ENCODE assay signal across 1 cellular context in the genomic region with DNA sequence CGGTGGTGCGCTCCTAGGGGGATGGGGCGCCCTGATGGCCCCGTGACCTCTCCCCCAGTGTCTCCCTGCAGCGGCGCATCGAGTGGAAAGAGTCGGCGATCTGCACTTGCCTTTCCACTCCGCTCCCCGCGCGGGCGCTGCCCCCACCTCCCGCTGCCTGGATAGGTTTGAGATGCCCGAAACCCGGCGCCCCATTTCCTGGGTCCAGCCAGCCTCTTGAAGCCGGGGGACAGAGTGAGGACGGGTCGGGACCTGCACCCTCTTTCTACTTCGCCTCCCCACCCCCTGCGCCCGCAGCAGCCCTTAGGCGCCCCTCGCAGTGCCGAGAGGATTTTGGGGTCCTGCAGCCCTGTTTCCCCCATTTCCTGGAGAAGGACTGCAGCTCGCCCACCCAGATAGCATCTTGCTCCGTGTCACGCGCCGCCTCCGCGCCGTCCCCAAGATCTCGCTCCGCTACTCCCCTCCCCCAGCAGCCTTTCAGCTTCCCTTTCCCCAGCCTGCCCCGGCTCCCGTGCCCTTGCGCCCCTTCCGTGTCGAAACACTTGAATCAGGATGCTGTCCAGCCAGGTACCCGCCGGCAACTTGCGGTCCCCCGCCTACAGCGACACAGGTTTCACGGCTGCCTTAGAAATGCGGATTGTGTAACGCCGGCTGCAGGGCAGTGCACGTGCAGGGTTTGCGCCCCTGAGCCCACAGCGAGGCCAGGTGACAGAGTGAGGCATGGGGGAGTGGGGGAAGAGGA.
TF ChIP-seq lines count a peak whose summit lies in the region.

No MANE protein-coding gene starts in this region.

TF ChIP-seq in Ishikawa, 13 proteins besides CTCF, POLR2A, EP300 and RAD21 (continued from another document):
- TF ChIP-seq FOXM1 (IDR thresholded peaks at IDR 0.05; ENCODE audit: borderline replicate concordance, low read depth) (no peak), YY1 (IDR thresholded peaks at IDR 0.05; ENCODE audit: low read depth) (no peak)
